In the genomic region with DNA sequence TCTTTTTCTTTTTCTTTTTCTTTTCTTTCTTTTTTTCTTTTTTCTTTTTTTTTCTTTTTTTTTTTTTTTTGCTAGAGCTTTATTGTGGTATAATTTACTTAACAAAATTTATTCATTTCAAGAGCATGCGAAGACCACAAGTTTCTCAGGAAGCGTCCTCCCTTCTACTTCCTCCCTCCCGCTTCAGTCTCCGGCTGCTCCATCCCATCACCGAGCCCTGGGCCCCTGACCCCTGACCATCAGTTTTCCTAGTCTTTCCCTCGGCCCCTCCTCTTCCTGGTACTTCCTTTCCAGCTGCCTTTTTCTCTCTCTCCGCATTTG, we compare ENCODE assay signal across 20 cellular contexts. TPM values are rescaled to one million over a fixed set of nuclear protein-coding genes. Genes with fewer than 3 reads are reported as not detected.
DNase-seq lines count a peak whose midpoint lies in the region; ATAC-seq, FAIRE-seq and TF ChIP-seq lines count a peak whose summit lies in the region.
"Had no signal": no experiment of that assay in that cellular context is flagged by ENCODE, and none has a peak within 500 bp of the region (broad histone marks: within the 10 kb centered on the region; RNA-seq: fewer than 3 reads in every experiment).

No MANE protein-coding gene starts in this region.

- H3K27me3 Mint-ChIP-seq in activated T-cell treated with anti-CD3 and anti-CD28 coated beads, Interleukin-2, amount 50 U/mL, for 24 hours, result no peaks in the 10 kb centered on the region
- H3K27me3 Mint-ChIP-seq in activated T-cell treated with anti-CD3 and anti-CD28 coated beads, Interleukin-2, amount 50 U/mL, for 4 hours (ENCODE audit: low read depth), result no peaks in the 10 kb centered on the region
- peaks cover 0 to 7% of the 10 kb centered on the region in 2 donors for H3K27me3 Mint-ChIP-seq in effector memory CD8-positive, alpha-beta T cell

- no peak overlapping the region for H3K4me3 Mint-ChIP-seq in activated T-cell treated with anti-CD3 and anti-CD28 coated beads, Interleukin-2, amount 50 U/mL, for 24 hours
- no peak overlapping the region for H3K4me3 Mint-ChIP-seq in activated T-cell treated with anti-CD3 and anti-CD28 coated beads, Interleukin-2, amount 50 U/mL, for 4 hours
- peak overlapping the region; percentile 5 to 36 for H3K4me3 Mint-ChIP-seq in effector memory CD8-positive, alpha-beta T cell
- H3K4me3 Mint-ChIP-seq in stimulated activated effector memory CD8-positive, alpha-beta T cell treated with anti-CD3 and anti-CD28 coated beads, Interleukin-12 subunit alpha, Interleukin-12 subunit beta, amount 100 ng/mL, for 72 hours, result peak overlapping the region; percentile 18
- H3K4me3 Mint-ChIP-seq: neural progenitor cell had no signal

- no peak for TF ChIP-seq CTCF in pancreas (IDR thresholded peaks at IDR 0.05)

- DNase-seq in activated T-cell treated with anti-CD3 and anti-CD28 coated beads, Interleukin-2, amount 50 U/mL, for 24 hours, result no peak
- no peak for DNase-seq in activated T-cell treated with anti-CD3 and anti-CD28 coated beads, Interleukin-2, amount 50 U/mL, for 4 hours
- DNase-seq in effector memory CD8-positive, alpha-beta T cell, result no peak
- no peak for DNase-seq in stimulated activated effector memory CD8-positive, alpha-beta T cell treated with anti-CD3 and anti-CD28 coated beads, Interleukin-12 subunit alpha, Interleukin-12 subunit beta, amount 100 ng/mL, for 72 hours (ENCODE audit: low spot score in 2 of 2)
- DNase-seq in amniotic stem cell (lab: John Stamatoyannopoulos, UW), result no peak
- no peak for DNase-seq in pancreas
- DNase-seq: activated CD4-positive, alpha-beta T cell treated with anti-CD3 and anti-CD28 coated beads, Interleukin-2, amount 50 U/mL, for 4 hours; activated effector memory CD4-positive, alpha-beta T cell treated with Interleukin-2 at 50 U/mL for 16 hours; body of pancreas; mammary epithelial cell; MG63; NCI-H187 treated with DMSO at 0.1 percent for 48 hours; SIG-M5 had no signal

- peaks cover 9% of the 10 kb centered on the region for H3K36me3 Mint-ChIP-seq in activated T-cell treated with anti-CD3 and anti-CD28 coated beads, Interleukin-2, amount 50 U/mL, for 24 hours (ENCODE audit: low read depth)
- peaks cover 16% of the 10 kb centered on the region for H3K36me3 Mint-ChIP-seq in activated T-cell treated with anti-CD3 and anti-CD28 coated beads, Interleukin-2, amount 50 U/mL, for 4 hours (ENCODE audit: insufficient read depth)
- peaks cover 8% of the 10 kb centered on the region for H3K36me3 Mint-ChIP-seq in effector memory CD8-positive, alpha-beta T cell (ENCODE audit: insufficient read depth)
- H3K36me3 Mint-ChIP-seq in stimulated activated effector memory CD8-positive, alpha-beta T cell treated with anti-CD3 and anti-CD28 coated beads, Interleukin-12 subunit alpha, Interleukin-12 subunit beta, amount 100 ng/mL, for 72 hours, result peaks cover 6% of the 10 kb centered on the region

- no peaks in the 10 kb centered on the region for H3K9me3 Mint-ChIP-seq in activated T-cell treated with anti-CD3 and anti-CD28 coated beads, Interleukin-2, amount 50 U/mL, for 24 hours
- H3K9me3 Mint-ChIP-seq in activated T-cell treated with anti-CD3 and anti-CD28 coated beads, Interleukin-2, amount 50 U/mL, for 4 hours, result no peaks in the 10 kb centered on the region
- H3K9me3 Mint-ChIP-seq in effector memory CD8-positive, alpha-beta T cell, result no peaks in the 10 kb centered on the region
- no peaks in the 10 kb centered on the region for H3K9me3 Mint-ChIP-seq in stimulated activated effector memory CD8-positive, alpha-beta T cell treated with anti-CD3 and anti-CD28 coated beads, Interleukin-12 subunit alpha, Interleukin-12 subunit beta, amount 100 ng/mL, for 72 hours
- H3K9me3 Mint-ChIP-seq: neural progenitor cell had no signal

- H3K27ac ChIP-seq in KOPT-K1 (ENCODE audit: low read depth, low read length, poor library complexity, severe bottlenecking) (peak overlapping the region; percentile 100), pancreas (no peak overlapping the region)
- H3K27ac ChIP-seq: body of pancreas, neural progenitor cell had no signal

- no peaks in the 10 kb centered on the region for H3K27me3 ChIP-seq in pancreas
- H3K27me3 ChIP-seq: body of pancreas, MG63, neural progenitor cell had no signal

- no peaks in the 10 kb centered on the region for H3K4me1 ChIP-seq in pancreas
- H3K4me1 ChIP-seq: neural progenitor cell had no signal

- intact Hi-C loops in pancreas (cut with DNase I), result loop anchor here in 1 of 3 donors (10.0 kb wide), 1 partner anchor 132 kb away; no protein-coding TSS in a partner anchor

- WGBS in pancreas, 2 donors, result 64 to 73% methylated on average over 7 of the region's 7 CpGs

- H3K9me3 ChIP-seq in KOPT-K1 (ENCODE audit: insufficient read depth, low read length, poor library complexity, severe bottlenecking), result no peaks in the 10 kb centered on the region
- no peaks in the 10 kb centered on the region for H3K9me3 ChIP-seq in pancreas
- H3K9me3 ChIP-seq: body of pancreas, MG63 had no signal

- ATAC-seq in activated T-cell treated with anti-CD3 and anti-CD28 coated beads, Interleukin-2, amount 50 U/mL, for 4 hours, result no peak
- ATAC-seq in effector memory CD8-positive, alpha-beta T cell (replicated peaks), result no peak
- no peak for ATAC-seq in stimulated activated effector memory CD8-positive, alpha-beta T cell treated with anti-CD3 and anti-CD28 coated beads, Interleukin-12 subunit alpha, Interleukin-12 subunit beta, amount 100 ng/mL, for 72 hours
- ATAC-seq in GM21717 (IDR thresholded peaks at IDR 0.05; ENCODE audit: unreplicated experiment) (no peak), pancreas (no peak)
- ATAC-seq: body of pancreas had no signal

- H3K4me3 ChIP-seq in pancreas, result no peak overlapping the region
- H3K4me3 ChIP-seq: body of pancreas, MG63, neural progenitor cell had no signal

- H3K36me3 ChIP-seq in KOPT-K1 (ENCODE audit: insufficient read depth, low read length) (peaks cover 35% of the 10 kb centered on the region), pancreas (no peaks in the 10 kb centered on the region)
- H3K36me3 ChIP-seq: neural progenitor cell had no signal

- FAIRE-seq in pancreas (lab: Jason Lieb, UNC), result no peak
- FAIRE-seq: G401.6, GM12891 had no signal

- peaks cover 6% of the 10 kb centered on the region for H3K4me1 Mint-ChIP-seq in activated T-cell treated with anti-CD3 and anti-CD28 coated beads, Interleukin-2, amount 50 U/mL, for 24 hours (ENCODE audit: low read depth)
- peaks cover 5% of the 10 kb centered on the region for H3K4me1 Mint-ChIP-seq in activated T-cell treated with anti-CD3 and anti-CD28 coated beads, Interleukin-2, amount 50 U/mL, for 4 hours (ENCODE audit: low read depth)
- peaks cover 4 to 5% of the 10 kb centered on the region in 2 donors for H3K4me1 Mint-ChIP-seq in effector memory CD8-positive, alpha-beta T cell (ENCODE audit: low read depth in 2 of 2)
- H3K4me1 Mint-ChIP-seq in stimulated activated effector memory CD8-positive, alpha-beta T cell treated with anti-CD3 and anti-CD28 coated beads, Interleukin-12 subunit alpha, Interleukin-12 subunit beta, amount 100 ng/mL, for 72 hours, result peaks cover 7% of the 10 kb centered on the region

- H3K27ac Mint-ChIP-seq in activated T-cell treated with anti-CD3 and anti-CD28 coated beads, Interleukin-2, amount 50 U/mL, for 24 hours, result peak overlapping the region; percentile 18
- peak overlapping the region in 1 of 2 donors; percentile 30 for H3K27ac Mint-ChIP-seq in effector memory CD8-positive, alpha-beta T cell
- H3K27ac Mint-ChIP-seq in stimulated activated effector memory CD8-positive, alpha-beta T cell treated with anti-CD3 and anti-CD28 coated beads, Interleukin-12 subunit alpha, Interleukin-12 subunit beta, amount 100 ng/mL, for 72 hours, result no peak overlapping the region
- H3K27ac Mint-ChIP-seq: neural progenitor cell had no signal

RNA-seq across cellular contexts. Expression of a gene that starts 34.7 kb away (rescaled TPM):
- total RNA-seq in activated T-cell treated with anti-CD3 and anti-CD28 coated beads, Interleukin-2, amount 50 U/mL, for 4 hours, result under 1 TPM in 1 of 3 donors, not detected in 2; 0.14 TPM
- total RNA-seq in pancreas, result 1 to 10 TPM; 1.0 to 8.9 (median 3.2) TPM
- 1 to 10 TPM in 1 of 2 donors, under 1 TPM in 1; 0.85 to 1.3 TPM for polyA plus RNA-seq in pancreas
- total RNA-seq: mammary epithelial cell, OCI-LY7, subcutaneous adipose tissue had no signal
- polyA plus RNA-seq: mammary epithelial cell had no signal

Comparison
In these comparisons a context has a peak if more than half of its experiments do, and no peak if none do; other contexts are left out.
1. H3K4me3 Mint-ChIP-seq: peak in effector memory CD8-positive, alpha-beta T cell (2 of 2) and stimulated activated effector memory CD8-positive, alpha-beta T cell treated with anti-CD3 and anti-CD28 coated beads, Interleukin-12 subunit alpha, Interleukin-12 subunit beta, amount 100 ng/mL, for 72 hours (single experiment); none in activated T-cell treated with anti-CD3 and anti-CD28 coated beads, Interleukin-2, amount 50 U/mL, for 24 hours (single experiment) and activated T-cell treated with anti-CD3 and anti-CD28 coated beads, Interleukin-2, amount 50 U/mL, for 4 hours (single experiment).